In the genomic region with DNA sequence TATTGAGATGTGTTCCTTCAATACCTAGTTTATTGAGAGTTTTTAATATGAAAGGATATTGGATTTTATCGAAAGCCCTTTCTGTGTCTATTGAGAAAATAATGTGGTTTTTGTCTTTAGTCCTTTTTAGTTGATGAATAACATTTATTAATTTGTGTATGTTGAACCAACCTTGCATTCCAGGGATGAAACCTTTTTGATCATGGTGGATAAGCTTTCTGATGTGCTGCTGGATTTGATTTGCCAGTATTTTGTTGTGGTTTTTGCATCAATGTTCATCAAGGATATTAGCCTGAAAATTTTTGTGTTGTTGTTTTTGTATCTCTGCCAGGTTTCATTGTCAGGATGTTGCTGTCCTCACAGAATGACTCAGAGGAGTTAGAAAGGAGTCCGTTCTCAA, we compare ENCODE assay signal across 20 cellular contexts.
"Had no signal": no experiment of that assay in that cellular context is flagged by ENCODE, and none has a peak within 500 bp of the region (broad histone marks: within the 10 kb centered on the region; RNA-seq: fewer than 3 reads in every experiment).

No MANE protein-coding gene starts in this region.

- H3K27ac Mint-ChIP-seq: immature natural killer cell; naive thymus-derived CD8-positive, alpha-beta T cell had no signal

- H3K4me3 ChIP-seq: coronary artery, dorsolateral prefrontal cortex, esophagus muscularis mucosa, gastroesophageal sphincter, right atrium auricular region, sigmoid colon had no signal

- H3K4me3 Mint-ChIP-seq: immature natural killer cell; naive thymus-derived CD8-positive, alpha-beta T cell had no signal

- H3K27me3 Mint-ChIP-seq: naive thymus-derived CD8-positive, alpha-beta T cell had no signal

- DNase-seq: dorsolateral prefrontal cortex; effector CD8-positive, alpha-beta T cell; foreskin fibroblast; glutamatergic neuron; immature natural killer cell; mammary epithelial cell; naive thymus-derived CD8-positive, alpha-beta T cell; sigmoid colon; small intestine; stimulated activated CD4-positive, alpha-beta T cell treated with anti-CD3 and anti-CD28 coated beads, Interleukin-12 subunit alpha, Interleukin-12 subunit beta, amount 100 ng/mL, for 4 hours; stimulated activated naive CD4-positive, alpha-beta T cell treated with Interleukin-2 at 50 U/mL for 16 hours; trophoblast cell had no signal

- H3K27ac ChIP-seq: coronary artery, dorsolateral prefrontal cortex, epithelial cell of prostate, esophagus muscularis mucosa, gastroesophageal sphincter, neutrophil, right atrium auricular region, sigmoid colon had no signal

- H3K4me1 Mint-ChIP-seq: immature natural killer cell; naive thymus-derived CD8-positive, alpha-beta T cell had no signal

- H3K27me3 ChIP-seq: esophagus muscularis mucosa, gastroesophageal sphincter, neutrophil, right atrium auricular region, sigmoid colon had no signal

- FAIRE-seq: small intestine, urothelium cell line had no signal

- H3K36me3 ChIP-seq: esophagus muscularis mucosa, gastroesophageal sphincter, neutrophil, right atrium auricular region, sigmoid colon had no signal

- H3K4me1 ChIP-seq: esophagus muscularis mucosa, gastroesophageal sphincter, right atrium auricular region, sigmoid colon had no signal

- ATAC-seq: gastroesophageal sphincter; left lobe of liver; naive thymus-derived CD8-positive, alpha-beta T cell had no signal
